Comparison of ENCODE assay signal across 8 cellular contexts in the genomic region with DNA sequence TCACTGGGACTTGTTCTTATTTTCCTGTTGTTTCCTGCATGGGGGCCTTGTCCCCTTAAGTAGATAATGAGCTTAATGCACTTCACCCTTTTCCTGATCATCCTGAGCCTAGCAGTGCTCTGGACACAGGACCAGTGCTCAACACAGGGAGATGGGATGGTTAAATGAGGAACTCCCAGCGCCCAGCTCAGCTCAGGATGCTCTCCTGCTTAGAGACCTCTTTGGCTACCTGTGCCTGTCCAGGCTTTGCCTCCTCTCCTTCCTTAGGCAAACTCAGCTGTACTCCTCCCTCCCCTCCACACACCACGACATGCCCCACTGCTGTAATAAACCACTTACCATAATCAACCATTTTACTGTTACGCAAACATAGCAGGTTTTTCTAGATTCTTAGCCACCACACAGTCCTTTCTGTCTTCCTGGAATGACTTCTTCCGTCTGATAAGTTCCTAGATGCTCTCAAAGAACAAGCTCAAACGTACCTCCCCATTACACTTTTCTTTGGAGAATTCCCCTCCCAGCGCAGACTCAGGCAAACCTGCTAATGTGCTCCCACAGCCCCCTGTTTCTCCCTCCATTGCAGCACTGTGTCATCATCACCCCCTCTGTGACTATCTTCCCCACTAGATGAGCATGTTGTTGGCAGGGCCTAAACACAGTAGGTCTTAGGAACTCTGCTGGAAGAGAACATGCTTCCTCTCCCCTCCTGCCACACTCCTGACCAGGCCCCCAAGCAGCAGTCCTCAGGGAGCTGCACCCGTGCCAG.
DNase-seq lines count a peak whose midpoint lies in the region; ATAC-seq and TF ChIP-seq lines count a peak whose summit lies in the region.

No MANE protein-coding gene starts in this region.

- no peaks in the 10 kb centered on the region for H3K27me3 ChIP-seq in BLaER1 treated with 17β-estradiol and CSF1 and Interleukin-3, amounts not matched to agents 10 nM and 100 nM

- H3K4me2 ChIP-seq in BLaER1 treated with 17β-estradiol and CSF1 and Interleukin-3, amounts not matched to agents 10 nM and 100 nM, result peak overlapping the region; percentile 88 to 98 (median 94)

- H3K36me3 ChIP-seq in BLaER1 treated with 17β-estradiol and CSF1 and Interleukin-3, amounts not matched to agents 10 nM and 100 nM, result peaks cover 0 to 33% (median 0%) of the 10 kb centered on the region in 11 experiments; a peak in 4 of 22 replicates

- H3K9me3 ChIP-seq in BLaER1 treated with 17β-estradiol and CSF1 and Interleukin-3, amounts not matched to agents 10 nM and 100 nM (replicated peaks in 1 of 11), result no peaks in the 10 kb centered on the region

- peak overlapping the region; percentile 24 to 73 (median 64); a peak in 19 of 22 replicates for H3K9ac ChIP-seq in BLaER1 treated with 17β-estradiol and CSF1 and Interleukin-3, amounts not matched to agents 10 nM and 100 nM

- H4K20me1 ChIP-seq in BLaER1 treated with 17β-estradiol and CSF1 and Interleukin-3, amounts not matched to agents 10 nM and 100 nM, result no peaks in the 10 kb centered on the region

- POLR2A ChIA-PET in HEK293T (lab: Yijun Ruan, JAX), result interaction anchor here (1.0 kb wide), 1 partner anchor 24 kb away, joined by 3 read pairs; no protein-coding TSS in a partner anchor

- CTCF ChIA-PET in HEK293T (lab: Yijun Ruan, JAX), result interaction anchor here (0.6 to 1.0 kb wide), 2 partner anchors 9 to 705 kb away, joined by 3 to 4 read pairs; no protein-coding TSS in a partner anchor

- peak; percentile 76 for DNase-seq in islet precursor cell
- DNase-seq in HEK293T (ENCODE audit: extremely low spot score), result no peak
- DNase-seq in SHP77 treated with DMSO at 0.1 percent for 48 hours (lab: John Stamatoyannopoulos, UW), result no peak

- H3K27ac ChIP-seq in BLaER1 treated with 17β-estradiol and CSF1 and Interleukin-3, amounts not matched to agents 10 nM and 100 nM, result peak overlapping the region; percentile 55 to 81 (median 76); a peak in 21 of 22 replicates

- peaks cover 48 to 77% (median 65%) of the 10 kb centered on the region in 10 experiments for H3K4me1 ChIP-seq in BLaER1 treated with 17β-estradiol and CSF1 and Interleukin-3, amounts not matched to agents 10 nM and 100 nM

- peak overlapping the region in 9 of 10 experiments; percentile 2 to 51 (median 18); a peak in 9 of 20 replicates for H3K4me3 ChIP-seq in BLaER1 treated with 17β-estradiol and CSF1 and Interleukin-3, amounts not matched to agents 10 nM and 100 nM

- ATAC-seq in GM19463 (IDR thresholded peaks at IDR 0.05; ENCODE audit: unreplicated experiment) (peak; percentile 20), SK-N-SH treated with all-trans-retinoic acid at 6 μM for 48 hours (peak; percentile 31; the same call in 2 of the 3 replicates), HG03108 (IDR thresholded peaks at IDR 0.05; ENCODE audit: unreplicated experiment) (no peak), HG02623 (IDR thresholded peaks at IDR 0.05; ENCODE audit: unreplicated experiment) (no peak)

TF ChIP-seq in SK-N-SH treated with all-trans-retinoic acid at 6 μM for 48 hours, 23 proteins besides CTCF, POLR2A, EP300 and RAD21 (continues in another document):
- TF ChIP-seq SNAI2 (CRISPR knock-in tag; IDR thresholded peaks at IDR 0.05) (no peak), ZFP30 (CRISPR knock-in tag; IDR thresholded peaks at IDR 0.05) (no peak), CSDC2 (CRISPR knock-in tag; IDR thresholded peaks at IDR 0.05) (no peak), ZNF8 (CRISPR knock-in tag; IDR thresholded peaks at IDR 0.05) (no peak), TOX (CRISPR knock-in tag; IDR thresholded peaks at IDR 0.05; ENCODE audit: borderline replicate concordance) (no peak), ZFP3 (CRISPR knock-in tag; IDR thresholded peaks at IDR 0.05) (no peak), ISL1 (CRISPR knock-in tag; IDR thresholded peaks at IDR 0.05) (no peak), BACH2 (CRISPR knock-in tag; IDR thresholded peaks at IDR 0.05; ENCODE audit: borderline replicate concordance) (no peak), ARNTL (CRISPR knock-in tag; IDR thresholded peaks at IDR 0.05; ENCODE audit: borderline replicate concordance, low read depth) (no peak), ZNF565 (CRISPR knock-in tag; conservative IDR thresholded peaks at IDR 0.05; ENCODE audit: low read depth) (no peak), ZNF70 (CRISPR knock-in tag; IDR thresholded peaks at IDR 0.05) (no peak), TCF4 (CRISPR knock-in tag; IDR thresholded peaks at IDR 0.05; ENCODE audit: borderline replicate concordance) (no peak), OSR1 (CRISPR knock-in tag; IDR thresholded peaks at IDR 0.05) (no peak)
- TF ChIP-seq, protein P1, sequence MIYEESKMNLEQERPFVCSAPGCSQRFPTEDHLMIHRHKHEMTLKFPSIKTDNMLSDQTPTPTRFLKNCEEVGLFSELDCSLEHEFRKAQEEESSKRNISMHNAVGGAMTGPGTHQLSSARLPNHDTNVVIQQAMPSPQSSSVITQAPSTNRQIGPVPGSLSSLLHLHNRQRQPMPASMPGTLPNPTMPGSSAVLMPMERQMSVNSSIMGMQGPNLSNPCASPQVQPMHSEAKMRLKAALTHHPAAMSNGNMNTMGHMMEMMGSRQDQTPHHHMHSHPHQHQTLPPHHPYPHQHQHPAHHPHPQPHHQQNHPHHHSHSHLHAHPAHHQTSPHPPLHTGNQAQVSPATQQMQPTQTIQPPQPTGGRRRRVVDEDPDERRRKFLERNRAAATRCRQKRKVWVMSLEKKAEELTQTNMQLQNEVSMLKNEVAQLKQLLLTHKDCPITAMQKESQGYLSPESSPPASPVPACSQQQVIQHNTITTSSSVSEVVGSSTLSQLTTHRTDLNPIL (CRISPR knock-in tag; IDR thresholded peaks at IDR 0.05; ENCODE audit: low read depth), result no peak
- TF ChIP-seq, protein P2, sequence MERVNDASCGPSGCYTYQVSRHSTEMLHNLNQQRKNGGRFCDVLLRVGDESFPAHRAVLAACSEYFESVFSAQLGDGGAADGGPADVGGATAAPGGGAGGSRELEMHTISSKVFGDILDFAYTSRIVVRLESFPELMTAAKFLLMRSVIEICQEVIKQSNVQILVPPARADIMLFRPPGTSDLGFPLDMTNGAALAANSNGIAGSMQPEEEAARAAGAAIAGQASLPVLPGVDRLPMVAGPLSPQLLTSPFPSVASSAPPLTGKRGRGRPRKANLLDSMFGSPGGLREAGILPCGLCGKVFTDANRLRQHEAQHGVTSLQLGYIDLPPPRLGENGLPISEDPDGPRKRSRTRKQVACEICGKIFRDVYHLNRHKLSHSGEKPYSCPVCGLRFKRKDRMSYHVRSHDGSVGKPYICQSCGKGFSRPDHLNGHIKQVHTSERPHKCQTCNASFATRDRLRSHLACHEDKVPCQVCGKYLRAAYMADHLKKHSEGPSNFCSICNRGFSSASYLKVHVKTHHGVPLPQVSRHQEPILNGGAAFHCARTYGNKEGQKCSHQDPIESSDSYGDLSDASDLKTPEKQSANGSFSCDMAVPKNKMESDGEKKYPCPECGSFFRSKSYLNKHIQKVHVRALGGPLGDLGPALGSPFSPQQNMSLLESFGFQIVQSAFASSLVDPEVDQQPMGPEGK (CRISPR knock-in tag; IDR thresholded peaks at IDR 0.05; ENCODE audit: borderline replicate concordance), result no peak

TF ChIP-seq in HEK293T, 16 proteins besides CTCF, POLR2A, EP300 and RAD21:
- TF ChIP-seq TARDBP (IDR thresholded peaks at IDR 0.05) (no peak), HDGF (IDR thresholded peaks at IDR 0.05; ENCODE audit: borderline replicate concordance) (no peak), FOXM1 (IDR thresholded peaks at IDR 0.05; ENCODE audit: borderline replicate concordance) (no peak), ZNF384 (IDR thresholded peaks at IDR 0.05) (no peak), SUZ12 (IDR thresholded peaks at IDR 0.05) (no peak), ELF4 (IDR thresholded peaks at IDR 0.05) (no peak), ARNT (IDR thresholded peaks at IDR 0.05) (no peak), L3MBTL2 (conservative IDR thresholded peaks at IDR 0.05) (no peak), NFRKB (IDR thresholded peaks at IDR 0.05) (no peak), BHLHE40 (IDR thresholded peaks at IDR 0.05; ENCODE audit: borderline replicate concordance) (no peak), SP1 (IDR thresholded peaks at IDR 0.05) (no peak), CTBP1 (IDR thresholded peaks at IDR 0.05; ENCODE audit: borderline replicate concordance) (no peak), PKNOX1 (IDR thresholded peaks at IDR 0.05) (no peak), FOXA1 (IDR thresholded peaks at IDR 0.05) (no peak), LEF1 (IDR thresholded peaks at IDR 0.05; ENCODE audit: borderline replicate concordance) (no peak)

Comparison
In these comparisons a context has a peak if more than half of its experiments do, and no peak if none do; other contexts are left out.
1. ATAC-seq: peak in GM19463 (single experiment) and SK-N-SH treated with all-trans-retinoic acid at 6 μM for 48 hours (single experiment); none in HG03108 (single experiment) and HG02623 (single experiment).